ENCODE assay signal across 10 cellular contexts in the genomic region with DNA sequence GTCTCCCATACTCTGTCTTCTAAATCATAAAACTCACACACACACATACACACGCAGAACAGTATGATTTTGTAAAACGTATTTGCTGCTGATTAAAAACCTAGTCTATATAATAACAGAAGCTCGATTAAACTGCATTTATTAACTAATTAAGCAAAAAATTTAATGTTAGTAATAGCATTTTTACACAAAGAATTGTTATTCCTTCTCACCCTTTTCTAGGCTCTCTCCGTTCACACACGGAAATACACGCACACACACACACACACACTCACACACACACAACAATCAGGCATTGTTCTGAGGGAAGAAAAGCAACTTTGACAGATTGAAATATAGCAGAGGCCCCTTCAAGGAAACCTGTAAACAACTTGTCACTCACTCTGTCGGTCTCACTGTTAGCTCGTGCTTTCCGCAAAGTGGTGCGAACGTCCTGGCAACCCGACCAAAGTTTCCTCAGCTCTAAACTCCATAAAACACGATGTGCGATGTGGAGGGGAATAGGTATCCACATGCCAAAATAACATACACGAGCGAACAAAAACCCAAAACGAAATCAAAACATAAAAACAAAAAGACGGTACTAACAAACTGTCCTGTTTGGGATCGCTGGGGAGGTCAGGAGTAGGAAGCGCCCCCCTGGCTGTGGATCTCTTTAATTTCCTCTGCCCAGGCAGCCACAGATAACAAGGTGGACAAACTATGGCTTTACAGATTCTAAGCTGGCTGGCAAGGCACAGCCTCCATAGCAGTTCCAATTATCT. TPM values are rescaled to one million over a fixed set of nuclear protein-coding genes. Genes with fewer than 3 reads are reported as not detected.
DNase-seq lines count a peak whose midpoint lies in the region; ATAC-seq, FAIRE-seq and TF ChIP-seq lines count a peak whose summit lies in the region.
"Had no signal": no experiment of that assay in that cellular context is flagged by ENCODE, and none has a peak within 500 bp of the region (broad histone marks: within the 10 kb centered on the region; RNA-seq: fewer than 3 reads in every experiment).

No MANE protein-coding gene starts in this region.

- CTCF ChIA-PET in Caco-2 (lab: Charles Lee) (no interaction called here), Panc1 (lab: Charles Lee) (no interaction called here)

- POLR2A ChIA-PET in Caco-2 (lab: Charles Lee): no interaction called here
- POLR2A ChIA-PET in Panc1 (lab: Charles Lee): no interaction called here

- no peak overlapping the region for H3K4me3 Mint-ChIP-seq in Caco-2 (ENCODE audit: unreplicated experiment)
- H3K4me3 Mint-ChIP-seq in natural killer cell: no peak overlapping the region
- H3K4me3 Mint-ChIP-seq: naive thymus-derived CD8-positive, alpha-beta T cell had no signal

- TF ChIP-seq CTCF in Caco-2 (IDR thresholded peaks at IDR 0.05; ENCODE audit: insufficient read depth in 1 of 2, low read depth in 1 of 2, low read length in 1 of 2, severe bottlenecking in 1 of 2, unreplicated experiment in 1 of 2) (peak in 1 of 2 experiments; percentile 13), Panc1 (IDR thresholded peaks at IDR 0.05) (no peak), natural killer cell (IDR thresholded peaks at IDR 0.05) (no peak)

- H2BK5ac ChIP-seq in neuronal stem cell (ENCODE audit: low read length): no peak overlapping the region

- intact Hi-C loops in Caco-2 (cut with micrococcal nuclease; ENCODE audit: unreplicated experiment) (no loop called here), Panc1 (cut with micrococcal nuclease; ENCODE audit: unreplicated experiment) (no loop called here), natural killer cell (cut with micrococcal nuclease) (no loop called here)

- no peak overlapping the region for H3K4ac ChIP-seq in neuronal stem cell (ENCODE audit: low read length)

- H3K9me3 ChIP-seq in Caco-2 (no peaks in the 10 kb centered on the region), Panc1 (ENCODE audit: control insufficient read depth, insufficient read depth, low read depth, low read length) (no peaks in the 10 kb centered on the region), neuronal stem cell (replicated peaks in 1 of 2; ENCODE audit: control insufficient read depth in 2 of 2, insufficient read depth in 1 of 2, low read depth in 1 of 2, low read length in 2 of 2) (no peaks in the 10 kb centered on the region)

- in situ Hi-C loops in Panc1 (cut with HindIII; ENCODE audit: low pct_unique_long_range_greater_than_20kb, low sequenced_read_pairs): no loop called here

- H3K4me3 ChIP-seq in Caco-2 (ENCODE audit: low read depth, low read length): peak overlapping the region; percentile 48
- peak overlapping the region; percentile 9 to 24; a peak in 3 of 4 replicates for H3K4me3 ChIP-seq in Panc1 (ENCODE audit: low read depth in 2 of 2, low read length in 2 of 2)
- H3K4me3 ChIP-seq in neuronal stem cell (ENCODE audit: low read length in 2 of 2): peak overlapping the region; percentile 51 to 92

- no TSS peak for BruUV-seq in Caco-2 (replicated peaks; lab: Mats Ljungman, UMichigan)
- BruUV-seq in Panc1 (replicated peaks; lab: Mats Ljungman, UMichigan): no TSS peak

- H3K4me1 ChIP-seq in Caco-2 (no peaks in the 10 kb centered on the region), Panc1 (ENCODE audit: control insufficient read depth, insufficient read depth, low read length) (no peaks in the 10 kb centered on the region), neuronal stem cell (ENCODE audit: control insufficient read depth in 2 of 2, insufficient read depth in 1 of 2, low read depth in 1 of 2, low read length in 2 of 2) (peaks cover 5 to 10% of the 10 kb centered on the region in 2 donors)

- no peak overlapping the region for H2AK5ac ChIP-seq in neuronal stem cell (ENCODE audit: low read depth, low read length)

- no peaks in the 10 kb centered on the region for H3K79me1 ChIP-seq in neuronal stem cell (ENCODE audit: low read depth, low read length)

- H3K36me3 Mint-ChIP-seq in Caco-2 (ENCODE audit: insufficient read depth, unreplicated experiment): no peaks in the 10 kb centered on the region
- H3K36me3 Mint-ChIP-seq in natural killer cell: no peaks in the 10 kb centered on the region
- H3K36me3 Mint-ChIP-seq: naive thymus-derived CD8-positive, alpha-beta T cell had no signal

- H2AFZ ChIP-seq in neuronal stem cell (ENCODE audit: low read length): peak overlapping the region; percentile 66

- peak overlapping the region; percentile 76 for H3K4me2 ChIP-seq in neuronal stem cell (ENCODE audit: insufficient read depth, low read length, poor library complexity, severe bottlenecking)

- no peaks in the 10 kb centered on the region for H3K36me3 ChIP-seq in Caco-2 (ENCODE audit: control insufficient read depth, insufficient read depth, low read length)
- no peaks in the 10 kb centered on the region for H3K36me3 ChIP-seq in Panc1 (ENCODE audit: control insufficient read depth, insufficient read depth, low read length)
- H3K36me3 ChIP-seq in neuronal stem cell (replicated peaks in 1 of 2; ENCODE audit: control insufficient read depth in 2 of 2, insufficient read depth in 2 of 2, low read length in 2 of 2): no peaks in the 10 kb centered on the region

- H3K4me1 Mint-ChIP-seq in Caco-2 (ENCODE audit: low read depth, unreplicated experiment) (no peaks in the 10 kb centered on the region), natural killer cell (no peaks in the 10 kb centered on the region)
- H3K4me1 Mint-ChIP-seq: naive thymus-derived CD8-positive, alpha-beta T cell had no signal

- H3K23ac ChIP-seq in neuronal stem cell (ENCODE audit: low read depth, low read length, poor library complexity): no peak overlapping the region

- H3K9me3 Mint-ChIP-seq in Caco-2 (ENCODE audit: unreplicated experiment): no peaks in the 10 kb centered on the region
- H3K9me3 Mint-ChIP-seq in natural killer cell: no peaks in the 10 kb centered on the region

- H4K91ac ChIP-seq in neuronal stem cell (ENCODE audit: low read depth, low read length, poor library complexity): no peak overlapping the region

- no peak overlapping the region for H4K8ac ChIP-seq in neuronal stem cell (ENCODE audit: low read depth, low read length)

- no peak overlapping the region for H3K14ac ChIP-seq in neuronal stem cell (ENCODE audit: low read length)

- H2BK120ac ChIP-seq in neuronal stem cell (ENCODE audit: low read depth, low read length): no peak overlapping the region

- H3K18ac ChIP-seq in neuronal stem cell (ENCODE audit: low read length): no peak overlapping the region

- H3K9ac ChIP-seq in neuronal stem cell (ENCODE audit: low read depth, low read length, poor library complexity): no peak overlapping the region

- ATAC-seq in Panc1: no peak
- ATAC-seq in natural killer cell: no peak
- no peak for ATAC-seq in HG03280 (IDR thresholded peaks at IDR 0.05; ENCODE audit: unreplicated experiment)
- ATAC-seq: naive thymus-derived CD8-positive, alpha-beta T cell had no signal

- WGBS in neuronal stem cell (ENCODE audit: extremely low coverage in 2 of 2, insufficient read length in 2 of 2, insufficient replicate concordance in 1 of 2), 2 donors: no CpG with 5 or more reads among the region's 20 CpGs

- H3K27me3 ChIP-seq in Caco-2 (replicated peaks; ENCODE audit: control insufficient read depth, insufficient read depth, low read length) (no peaks in the 10 kb centered on the region), Panc1 (ENCODE audit: control insufficient read depth, insufficient read depth, low read length) (0 out of 2 replicates have a peak, but pooled peaks cover 2% of the 10 kb centered on the region), neuronal stem cell (ENCODE audit: control insufficient read depth in 3 of 3, insufficient read depth in 3 of 3, low read depth in 1 of 3, low read length in 3 of 3) (no peaks in the 10 kb centered on the region)

- no peak for FAIRE-seq in RCC 7860 (lab: Jason Lieb, UNC)
- FAIRE-seq: G401.6 had no signal

- no peak overlapping the region for H3K27ac ChIP-seq in Panc1 (ENCODE audit: low read length)
- H3K27ac ChIP-seq in neuronal stem cell (replicated peaks; ENCODE audit: low read length): peak overlapping the region; percentile 96

- H2BK12ac ChIP-seq in neuronal stem cell (ENCODE audit: low read length): no peak overlapping the region

- peak overlapping the region; percentile 86 for H2BK15ac ChIP-seq in neuronal stem cell (ENCODE audit: low read length)

- H3K27ac Mint-ChIP-seq in Caco-2 (ENCODE audit: unreplicated experiment): no peak overlapping the region
- no peak overlapping the region for H3K27ac Mint-ChIP-seq in natural killer cell
- H3K27ac Mint-ChIP-seq: naive thymus-derived CD8-positive, alpha-beta T cell had no signal

- DNase-seq in Caco-2 (peak in 1 of 2 experiments; percentile 37), Panc1 (ENCODE audit: low read depth, low spot score) (no peak), foreskin melanocyte (peak; percentile 69), neuronal stem cell (ENCODE audit: low spot score) (peak; percentile 58), natural killer cell (no peak), RCC 7860 (ENCODE audit: low spot score) (no peak), SIG-M5 treated with dmso at 0.1 percent for 504 hours (lab: John Stamatoyannopoulos, UW; ENCODE audit: unreplicated experiment) (no peak)
- DNase-seq: naive thymus-derived CD8-positive, alpha-beta T cell had no signal

- H3K27me3 Mint-ChIP-seq in Caco-2 (ENCODE audit: insufficient read depth, unreplicated experiment): no peaks in the 10 kb centered on the region
- no peaks in the 10 kb centered on the region for H3K27me3 Mint-ChIP-seq in natural killer cell (ENCODE audit: low read depth in 2 of 2)

RNA-seq across cellular contexts. Expression of gene SOX5, which starts 0.7 kb away (rescaled TPM):
- total RNA-seq in Caco-2 (2022) (15.4 and 16.8 TPM in 2 replicates), Panc1 (2021; ENCODE audit: unreplicated experiment) (0.23 TPM), natural killer cell (under 1 TPM in 2 of 3 donors, not detected in 1; 0.80 to 0.95 TPM)
- polyA plus RNA-seq in Panc1 (2012; ENCODE audit: insufficient read length): not detected
- 28.7 TPM for polyA plus RNA-seq in neuronal stem cell (2013, experiment 1 of 2)
- polyA plus RNA-seq in neuronal stem cell (2013, experiment 2 of 2): 29.6 TPM
- total RNA-seq: naive thymus-derived CD8-positive, alpha-beta T cell had no signal
- polyA plus RNA-seq: naive thymus-derived CD8-positive, alpha-beta T cell had no signal

Comparison
In these comparisons a context has a peak if more than half of its experiments do, and no peak if none do; other contexts are left out.
1. DNase-seq: peak in foreskin melanocyte (single experiment) and neuronal stem cell (single experiment); none in Panc1 (single experiment), natural killer cell (single experiment), RCC 7860 (single experiment) and SIG-M5 treated with dmso at 0.1 percent for 504 hours (single experiment).
2. H3K4me3 ChIP-seq: peak in every context shown above with its lines; median percentile 72 in neuronal stem cell; 48 in Caco-2; 16 in Panc1.